8 cellular contexts compared by ENCODE assay signal in the genomic region with DNA sequence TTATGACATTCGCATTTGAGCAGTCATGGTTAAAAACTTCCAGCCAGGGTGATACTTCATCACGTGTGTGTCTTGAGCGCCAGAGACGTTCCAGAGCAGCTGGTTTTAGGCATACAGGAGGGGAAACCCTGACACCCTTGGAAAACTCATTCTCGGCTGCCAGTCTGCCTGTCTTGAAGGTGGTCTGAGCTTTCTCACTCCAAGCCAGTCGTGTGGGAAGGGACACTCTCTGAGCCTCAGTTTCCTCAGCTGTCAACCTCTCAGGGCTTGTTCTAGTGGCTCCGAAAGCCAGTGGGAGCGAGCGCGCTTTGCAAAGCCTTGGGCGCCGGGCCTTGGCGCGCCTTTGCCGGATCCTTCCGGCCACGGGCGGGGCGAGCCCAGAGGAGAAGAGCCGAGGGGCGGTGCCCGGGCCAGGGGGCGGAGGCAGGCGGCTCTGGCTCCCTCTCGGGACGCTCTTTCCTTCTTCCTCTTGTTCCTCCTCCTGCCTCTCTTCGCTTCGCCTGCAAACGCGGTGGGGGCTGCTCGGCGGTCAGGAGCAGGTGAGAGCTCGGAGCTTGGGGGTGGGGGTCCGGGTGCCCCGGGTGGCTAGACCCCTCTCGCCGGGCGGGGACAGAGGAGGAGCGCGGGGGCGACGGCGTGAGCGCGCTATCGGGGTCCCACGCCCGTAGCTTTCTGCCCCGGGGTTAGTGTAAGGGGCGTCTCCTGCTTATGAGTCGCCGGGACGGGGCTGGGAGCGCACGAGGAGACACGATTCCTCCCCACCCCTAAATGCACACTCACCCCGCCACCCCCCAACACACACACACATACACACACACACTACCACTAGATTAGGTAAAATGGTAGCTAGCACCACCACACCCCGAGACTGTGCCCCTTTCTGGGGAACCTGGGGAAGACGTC. TPM values are rescaled to one million over a fixed set of nuclear protein-coding genes. Genes with fewer than 3 reads are reported as not detected.
DNase-seq lines count a peak whose midpoint lies in the region; ATAC-seq and TF ChIP-seq lines count a peak whose summit lies in the region.

Gene LDAF1, plus strand, starts transcription at position 467 of the 903 bp plus-strand sequence. CDS start 2,509 bp downstream, outside the sequence.

- H3K36me3 ChIP-seq in colonic mucosa = no peaks in the 10 kb centered on the region

- DNase-seq in SHP77 (lab: John Stamatoyannopoulos, UW) = peak; percentile 33 to 69
- no peak for DNase-seq in SHP77 treated with DMSO at 0.1 percent for 48 hours (lab: John Stamatoyannopoulos, UW)
- DNase-seq in NCI-H446 treated with DMSO at 0.1 percent for 48 hours (lab: John Stamatoyannopoulos, UW) = peak; percentile 27
- peak; percentile 90 for DNase-seq in activated CD4-positive, alpha-beta T cell treated with anti-CD3 and anti-CD28 coated beads for 36 hours
- DNase-seq in colonic mucosa = peak; percentile 93
- peak; percentile 93 for DNase-seq in left kidney (ENCODE audit: low read depth, low spot score)
- peak; percentile 72 for DNase-seq in stimulated activated CD4-positive, alpha-beta T cell treated with anti-CD3 and anti-CD28 coated beads, Interleukin-1b, Interleukin-23, amount 100 ng/mL, for 48 hours

- H3K4me3 Mint-ChIP-seq in activated CD4-positive, alpha-beta T cell treated with anti-CD3 and anti-CD28 coated beads for 36 hours = peak within 1 kb of the TSS; percentile 88

- POLR2A ChIA-PET in activated CD4-positive, alpha-beta T cell treated with anti-CD3 and anti-CD28 coated beads for 36 hours (lab: Charles Lee) = interaction anchor here (0.8 kb wide), 1 partner anchor 395 kb away, joined by 5 read pairs; the partner anchor contains the start of gene ACSM3

- intact Hi-C loops in activated CD4-positive, alpha-beta T cell treated with anti-CD3 and anti-CD28 coated beads for 36 hours (cut with DNase I, micrococcal nuclease) = loop anchor here (5.0 to 10.0 kb wide), 2 partner anchors 144 to 1156 kb away; no protein-coding TSS in a partner anchor
- intact Hi-C loops in colonic mucosa (cut with DNase I) = loop anchor here (5.0 to 10.0 kb wide), 2 partner anchors 144 to 1166 kb away; no protein-coding TSS in a partner anchor

- H3K27ac Mint-ChIP-seq in activated CD4-positive, alpha-beta T cell treated with anti-CD3 and anti-CD28 coated beads for 36 hours = peak within 1 kb of the TSS; percentile 81

- peak within 1 kb of the TSS; percentile 85 for H3K4me3 ChIP-seq in colonic mucosa

- H3K4me1 Mint-ChIP-seq in activated CD4-positive, alpha-beta T cell treated with anti-CD3 and anti-CD28 coated beads for 36 hours = peaks cover 20% of the 10 kb centered on the region

- CTCF ChIA-PET in activated CD4-positive, alpha-beta T cell treated with anti-CD3 and anti-CD28 coated beads for 36 hours (lab: Charles Lee) = interaction anchor here (0.7 to 2.8 kb wide), 9 partner anchors 9 to 1160 kb away, joined by 3 to 10 read pairs (median 3); partner anchors contain the start of gene ANKS4B

- no peak for TF ChIP-seq CTCF in colonic mucosa (IDR thresholded peaks at IDR 0.05)

- H3K27me3 ChIP-seq in colonic mucosa = no peaks in the 10 kb centered on the region

- H3K4me1 ChIP-seq in colonic mucosa = peaks cover 11% of the 10 kb centered on the region

- no peaks in the 10 kb centered on the region for H3K27me3 Mint-ChIP-seq in activated CD4-positive, alpha-beta T cell treated with anti-CD3 and anti-CD28 coated beads for 36 hours

- no peaks in the 10 kb centered on the region for H3K9me3 ChIP-seq in colonic mucosa

- peaks cover 7% of the 10 kb centered on the region for H3K36me3 Mint-ChIP-seq in activated CD4-positive, alpha-beta T cell treated with anti-CD3 and anti-CD28 coated beads for 36 hours (ENCODE audit: low read depth)

- H3K9ac ChIP-seq in colonic mucosa (ENCODE audit: low read depth in 2 of 2, low read length in 2 of 2) = peak within 1 kb of the TSS; percentile 86 to 96

- peak within 1 kb of the TSS; percentile 76 for H3K27ac ChIP-seq in colonic mucosa

- H3K9me3 Mint-ChIP-seq in activated CD4-positive, alpha-beta T cell treated with anti-CD3 and anti-CD28 coated beads for 36 hours (ENCODE audit: low read depth) = no peaks in the 10 kb centered on the region

- ATAC-seq in HG03025 (IDR thresholded peaks at IDR 0.05; ENCODE audit: low FRiP score, unreplicated experiment) = peak; percentile 55
- peak; percentile 99 for ATAC-seq in activated CD4-positive, alpha-beta T cell treated with anti-CD3 and anti-CD28 coated beads for 36 hours

RNA-seq across cellular contexts. Expression of gene LDAF1, which starts in this region (rescaled TPM):
- total RNA-seq in activated CD4-positive, alpha-beta T cell treated with anti-CD3 and anti-CD28 coated beads for 36 hours = 10 to 100 TPM in 1 of 2 experiments, 1 to 10 TPM in 1; 7.2 to 11.7 TPM
- 10 to 100 TPM; 25.6 to 58.2 TPM for total RNA-seq in colonic mucosa
